Comparison of ENCODE assay signal across 15 cellular contexts in the genomic region with DNA sequence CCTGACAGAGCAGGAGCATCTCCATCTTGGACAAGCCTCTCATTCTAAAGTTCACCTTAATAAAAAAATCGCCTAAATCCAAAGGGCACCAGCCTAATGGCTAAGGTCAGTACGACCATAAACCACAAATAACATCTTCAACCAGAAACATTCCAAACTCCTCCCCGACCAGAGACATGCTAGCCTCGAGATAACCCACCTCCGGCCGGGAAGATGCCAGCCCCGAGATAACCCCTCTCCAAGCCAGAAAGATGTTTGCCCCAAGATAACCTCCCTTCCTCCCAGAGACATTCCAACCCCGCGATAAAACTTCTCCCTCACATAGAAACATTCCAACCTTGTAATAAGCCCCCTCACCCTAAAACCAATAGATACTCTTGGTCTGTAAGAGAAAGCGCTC.
A peak's percentile ranks its signal among the peaks of the same experiment; 100 is the strongest.
DNase-seq lines count a peak whose midpoint lies in the region; TF ChIP-seq lines count a peak whose summit lies in the region.
"Had no signal": no experiment of that assay in that cellular context is flagged by ENCODE, and none has a peak within 500 bp of the region (broad histone marks: within the 10 kb centered on the region; RNA-seq: fewer than 3 reads in every experiment).

No MANE protein-coding gene starts in this region.

- no peak overlapping the region for H2BK12ac ChIP-seq in trophoblast cell (ENCODE audit: low read length)

- H3K4me1 Mint-ChIP-seq in Caco-2 (ENCODE audit: low read depth, unreplicated experiment), result peaks cover 46% of the 10 kb centered on the region
- H3K4me1 Mint-ChIP-seq: CD8-positive, alpha-beta memory T cell had no signal

- H3K36me3 Mint-ChIP-seq in Caco-2 (ENCODE audit: insufficient read depth, unreplicated experiment), result peaks cover 7% of the 10 kb centered on the region
- H3K36me3 Mint-ChIP-seq: CD8-positive, alpha-beta memory T cell had no signal

- peaks cover 42% of the 10 kb centered on the region for H3K79me1 ChIP-seq in trophoblast cell (ENCODE audit: low read length)

- H3K36me3 ChIP-seq in Caco-2 (ENCODE audit: control insufficient read depth, insufficient read depth, low read length) (peaks cover 4% of the 10 kb centered on the region), HUES64 (ENCODE audit: insufficient read depth, low read length) (no peaks in the 10 kb centered on the region), hepatocyte (replicated peaks; ENCODE audit: insufficient read depth, low read depth) (no peaks in the 10 kb centered on the region), trophoblast cell (ENCODE audit: control insufficient read depth in 1 of 2, insufficient read depth in 2 of 2, low read length in 2 of 2) (no peaks in the 10 kb centered on the region)
- H3K36me3 ChIP-seq: SJSA1 had no signal

- H3K9ac ChIP-seq in HUES64 (ENCODE audit: low read depth, low read length), result no peak overlapping the region
- no peak overlapping the region for H3K9ac ChIP-seq in trophoblast cell (ENCODE audit: low read length)

- WGBS in HUES64, result 85% methylated on average over 10 of the region's 10 CpGs
- WGBS in hepatocyte (ENCODE audit: low lambda C conversion rate, missing lambda C conversion rate), result 7% methylated on average over 10 of the region's 10 CpGs
- no CpG with 5 or more reads among the region's 10 CpGs for WGBS in trophoblast cell (ENCODE audit: extremely low coverage, insufficient coverage, insufficient read length)

- no peaks in the 10 kb centered on the region for H3K9me2 ChIP-seq in hepatocyte (replicated peaks; ENCODE audit: insufficient read depth)

- no peaks in the 10 kb centered on the region for H4K20me1 ChIP-seq in hepatocyte (ENCODE audit: insufficient read depth, poor library complexity, severe bottlenecking)

- H4K12ac ChIP-seq in trophoblast cell (ENCODE audit: low read depth, low read length), result no peak overlapping the region

- intact Hi-C loops in Caco-2 (cut with micrococcal nuclease; ENCODE audit: unreplicated experiment), result loop anchor here (1.0 to 10.0 kb wide), 6 partner anchors 8 to 331 kb away; no protein-coding TSS in a partner anchor

- H2BK120ac ChIP-seq in trophoblast cell (ENCODE audit: insufficient read depth, low read length, poor library complexity), result no peak overlapping the region

- no peak overlapping the region for H2AK5ac ChIP-seq in trophoblast cell (ENCODE audit: low read length)

- H3K4me1 ChIP-seq in Caco-2 (peaks cover 50% of the 10 kb centered on the region), HUES64 (ENCODE audit: insufficient read depth, low read length) (no peaks in the 10 kb centered on the region), hepatocyte (ENCODE audit: insufficient read depth) (peaks cover 17% of the 10 kb centered on the region), trophoblast cell (ENCODE audit: control insufficient read depth in 1 of 2, insufficient read depth in 2 of 2, low read length in 2 of 2) (peaks cover 20 to 25% of the 10 kb centered on the region in 2 experiments)
- H3K4me1 ChIP-seq: SJSA1 had no signal

- H3K9me3 Mint-ChIP-seq in Caco-2 (ENCODE audit: unreplicated experiment), result peaks cover 30% of the 10 kb centered on the region

- no peak overlapping the region for H3K23ac ChIP-seq in trophoblast cell (ENCODE audit: low read length)

- H3K4me2 ChIP-seq in hepatocyte (peak overlapping the region; percentile 46), trophoblast cell (ENCODE audit: low read length) (no peak overlapping the region)

- H4K8ac ChIP-seq in trophoblast cell (ENCODE audit: low read depth, low read length), result no peak overlapping the region

- no peak overlapping the region for H2BK5ac ChIP-seq in trophoblast cell (ENCODE audit: low read depth, low read length, poor library complexity)

- H4K91ac ChIP-seq in trophoblast cell (ENCODE audit: low read depth, low read length), result no peak overlapping the region

- peaks cover 16% of the 10 kb centered on the region for H3K9me3 ChIP-seq in Caco-2
- no peaks in the 10 kb centered on the region for H3K9me3 ChIP-seq in HUES64 (ENCODE audit: insufficient read depth, low read depth, low read length)
- no peaks in the 10 kb centered on the region for H3K9me3 ChIP-seq in hepatocyte (ENCODE audit: low read depth)
- H3K9me3 ChIP-seq in trophoblast cell (ENCODE audit: insufficient read depth, low read depth, low read length), result no peaks in the 10 kb centered on the region
- H3K9me3 ChIP-seq: SJSA1 had no signal

- peak overlapping the region; percentile 39 for H3K4me3 Mint-ChIP-seq in Caco-2 (ENCODE audit: unreplicated experiment)
- H3K4me3 Mint-ChIP-seq: CD8-positive, alpha-beta memory T cell had no signal

- H3K79me2 ChIP-seq in hepatocyte, result no peaks in the 10 kb centered on the region
- peaks cover 10% of the 10 kb centered on the region for H3K79me2 ChIP-seq in trophoblast cell (ENCODE audit: control insufficient read depth, insufficient read depth, low read length, poor library complexity)

- H3K14ac ChIP-seq in trophoblast cell (ENCODE audit: low read length), result no peak overlapping the region

- H3K27ac ChIP-seq in HUES64 (ENCODE audit: low read depth, low read length) (peak overlapping the region; percentile 17; the same call in 1 of the 2 replicates), hepatocyte (no peak overlapping the region), trophoblast cell (ENCODE audit: low read depth, low read length) (peak overlapping the region; percentile 100)
- H3K27ac ChIP-seq: C4-2B, SJSA1 had no signal

- H3K27me3 Mint-ChIP-seq in Caco-2 (ENCODE audit: insufficient read depth, unreplicated experiment), result no peaks in the 10 kb centered on the region
- H3K27me3 Mint-ChIP-seq: CD8-positive, alpha-beta memory T cell had no signal

- peak overlapping the region; percentile 29 for H3K27ac Mint-ChIP-seq in Caco-2 (ENCODE audit: unreplicated experiment)
- H3K27ac Mint-ChIP-seq: CD8-positive, alpha-beta memory T cell had no signal

- CTCF ChIA-PET in Caco-2 (lab: Charles Lee), result interaction anchor here (0.9 kb wide), 1 partner anchor 36 kb away, joined by 3 read pairs; no protein-coding TSS in a partner anchor

- H3K4ac ChIP-seq in trophoblast cell (ENCODE audit: low read depth, low read length), result no peak overlapping the region

- no TSS peak for BruUV-seq in Caco-2 (replicated peaks; lab: Mats Ljungman, UMichigan)

- no peak overlapping the region for H3K4me3 ChIP-seq in Caco-2 (ENCODE audit: low read depth, low read length)
- no peak overlapping the region for H3K4me3 ChIP-seq in HUES64 (ENCODE audit: low read length)
- no peak overlapping the region for H3K4me3 ChIP-seq in hepatocyte
- no peak overlapping the region for H3K4me3 ChIP-seq in trophoblast cell (ENCODE audit: low read depth, low read length)
- H3K4me3 ChIP-seq: SJSA1 had no signal

- TF ChIP-seq CTCF in Caco-2 (IDR thresholded peaks at IDR 0.05; ENCODE audit: insufficient read depth in 1 of 2, low read depth in 1 of 2, low read length in 1 of 2, severe bottlenecking in 1 of 2, unreplicated experiment in 1 of 2) (no peak), hepatocyte (IDR thresholded peaks at IDR 0.05; ENCODE audit: poor library complexity) (no peak)

- no peak overlapping the region for H2AFZ ChIP-seq in hepatocyte
- no peak overlapping the region for H2AFZ ChIP-seq in trophoblast cell (ENCODE audit: insufficient read depth, low read length, poor library complexity)

- DNase-seq in Caco-2, result peak; percentile 78 to 93
- DNase-seq in hepatocyte (ENCODE audit: low spot score), result no peak
- DNase-seq in trophoblast cell, result peak in 1 of 2 donors; percentile 16
- no peak for DNase-seq in cortex of kidney (lab: John Stamatoyannopoulos, UW)
- DNase-seq in COR-L47 (lab: John Stamatoyannopoulos, UW), result no peak
- DNase-seq in activated CD8-positive, alpha-beta memory T cell treated with anti-CD3 and anti-CD28 coated beads for 24 hours, result no peak
- DNase-seq in NCI-H1092 (lab: John Stamatoyannopoulos, UW), result no peak
- DNase-seq: CD8-positive, alpha-beta memory T cell; DMS153; Karpas-422; NCI-H1105 treated with DMSO at 0.1 percent for 48 hours; Right ventricle myocardium superior had no signal

- H3K27me3 ChIP-seq in Caco-2 (replicated peaks; ENCODE audit: control insufficient read depth, insufficient read depth, low read length) (no peaks in the 10 kb centered on the region), HUES64 (ENCODE audit: insufficient read depth, low read length) (no peaks in the 10 kb centered on the region), hepatocyte (no peaks in the 10 kb centered on the region), trophoblast cell (ENCODE audit: insufficient read depth, low read length) (no peaks in the 10 kb centered on the region)

- H3K18ac ChIP-seq in trophoblast cell (ENCODE audit: low read length), result no peak overlapping the region

- POLR2A ChIA-PET in Caco-2 (lab: Charles Lee), result no interaction called here

Comparison
In these comparisons a context has a peak if more than half of its experiments do, and no peak if none do; other contexts are left out.
1. DNase-seq: peak in Caco-2 (2 of 2); none in hepatocyte (single experiment), cortex of kidney (single experiment), COR-L47 (single experiment), activated CD8-positive, alpha-beta memory T cell treated with anti-CD3 and anti-CD28 coated beads for 24 hours (single experiment) and NCI-H1092 (single experiment).